In genomic region chr11:34915136-34916013, GRCh38 we compare ENCODE assay signal across 8 cellular contexts. TPM values are rescaled to one million over a fixed set of nuclear protein-coding genes. Genes with fewer than 3 reads are reported as not detected.
DNase-seq lines count a peak whose midpoint lies in the region; ATAC-seq and TF ChIP-seq lines count a peak whose summit lies in the region.

No MANE protein-coding gene starts in this region.

- POLR2A ChIA-PET in HCT116 (lab: Charles Lee) = interaction anchor here (1.1 kb wide), 1 partner anchor 8 kb away, joined by 3 read pairs; no protein-coding TSS in a partner anchor

- TSS peak; percentile 54 for BruUV-seq in HCT116 (replicated peaks; lab: Mats Ljungman, UMichigan)

- H3K27me3 ChIP-seq in HCT116 (ENCODE audit: insufficient read depth, low read length) (no peaks in the 10 kb centered on the region), iPS-15b (ENCODE audit: control insufficient read depth, insufficient read depth, low read length) (no peaks in the 10 kb centered on the region), gastrocnemius medialis (no peaks in the 10 kb centered on the region)

- intact Hi-C loops in HCT116 (cut with micrococcal nuclease) (no loop called here), gastrocnemius medialis (cut with DNase I; ENCODE audit: low total_unique reads) (loop anchor here (5.0 to 10.0 kb wide), 5 partner anchors 127 to 1143 kb away; partner anchors contain the start of genes ABTB2, CAPRIN1 and FBXO3)

- H3K27ac ChIP-seq in HCT116 (ENCODE audit: low read depth, low read length) = peak overlapping the region; percentile 92
- H3K27ac ChIP-seq in gastrocnemius medialis = peak overlapping the region; percentile 96 to 99 (median 97)

- H4K20me1 ChIP-seq in HCT116 (ENCODE audit: insufficient read depth) = no peaks in the 10 kb centered on the region

- H3K9me2 ChIP-seq in HCT116 (ENCODE audit: insufficient read depth) = no peaks in the 10 kb centered on the region

- H3K9ac ChIP-seq in HCT116 (ENCODE audit: low read length) = peak overlapping the region; percentile 93
- H3K9ac ChIP-seq in iPS-15b (ENCODE audit: low read depth, low read length) = peak overlapping the region; percentile 96

- TF ChIP-seq RAD21 in HCT116 (IDR thresholded peaks at IDR 0.05; ENCODE audit: low read depth) = no peak

- RAD21 ChIA-PET in HCT116 (lab: Charles Lee; ENCODE audit: low non-redundant PET in 1 of 2, low total read pairs in 2 of 2, uncharacterized antibody in 2 of 2, unreplicated experiment in 2 of 2) = interaction anchor here in 1 of 2 experiments (0.7 kb wide), 1 partner anchor 16 kb away, joined by 4 read pairs; no protein-coding TSS in a partner anchor

- peaks cover 66% of the 10 kb centered on the region for H3K79me2 ChIP-seq in HCT116 (ENCODE audit: insufficient read depth, low read length)

- DNase-seq in HCT116 (ENCODE audit: low read depth, low spot score) (no peak), NCI-H1417 (lab: John Stamatoyannopoulos, UW) (peak; percentile 38 to 70 (median 63)), amniotic epithelial cell (ENCODE audit: low read depth) (peak; percentile 40), gastrocnemius medialis (peak in 1 of 2 donors; percentile 23), GM13976 (ENCODE audit: low spot score) (no peak), GM03348 (ENCODE audit: low spot score) (no peak)

- H2AFZ ChIP-seq in HCT116 (ENCODE audit: low read depth, low read length, poor library complexity, severe bottlenecking) = no peak overlapping the region

- TF ChIP-seq CTCF in HCT116 (IDR thresholded peaks at IDR 0.05 in 2 of 3, conservative IDR thresholded peaks at IDR 0.05 in 1 of 3; ENCODE audit: borderline replicate concordance in 1 of 3, insufficient read depth in 1 of 3, low read depth in 2 of 3, low read length in 2 of 3) (no peak), gastrocnemius medialis (IDR thresholded peaks at IDR 0.05 in 4 of 5, conservative IDR thresholded peaks at IDR 0.05 in 1 of 5) (no peak), GM13976 (IDR thresholded peaks at IDR 0.05; ENCODE audit: borderline replicate concordance, control extremely low read depth, extremely low read depth, insufficient read depth, missing control alignments) (no peak)

- peak; percentile 9 for ATAC-seq in GM18499 (IDR thresholded peaks at IDR 0.05; ENCODE audit: insufficient read depth, unreplicated experiment)
- peak; percentile 8; the same call in 1 of the 2 replicates for ATAC-seq in HCT116
- peak; percentile 35 to 48 for ATAC-seq in gastrocnemius medialis

- H3K9me3 ChIP-seq in HCT116 (ENCODE audit: control insufficient read depth in 1 of 2, insufficient read depth in 1 of 2, low read depth in 1 of 2, low read length in 2 of 2) (peaks cover 0 to 5% of the 10 kb centered on the region in 2 experiments; a peak in 1 of 4 replicates), iPS-15b (ENCODE audit: control insufficient read depth, insufficient read depth, low read length) (no peaks in the 10 kb centered on the region), gastrocnemius medialis (no peaks in the 10 kb centered on the region)

- peak overlapping the region; percentile 98 for H3K4me2 ChIP-seq in HCT116 (ENCODE audit: low read length)

- H3K4me3 ChIP-seq in HCT116 (replicated peaks in 1 of 2; ENCODE audit: low read depth in 1 of 2, low read length in 2 of 2) = peak overlapping the region; percentile 88 to 92
- H3K4me3 ChIP-seq in iPS-15b (ENCODE audit: low read depth, low read length) = peak overlapping the region; percentile 95
- peak overlapping the region; percentile 86 to 93 (median 91) for H3K4me3 ChIP-seq in gastrocnemius medialis

- no peak for TF ChIP-seq POLR2A in HCT116 (IDR thresholded peaks at IDR 0.05; ENCODE audit: borderline replicate concordance, extremely low read depth, insufficient read depth, insufficient read length)
- TF ChIP-seq POLR2A in gastrocnemius medialis (IDR thresholded peaks at IDR 0.05) = peak in 1 of 2 donors; percentile 3

- H3K4me1 ChIP-seq in HCT116 (ENCODE audit: control insufficient read depth in 1 of 2, insufficient read depth in 2 of 2, low read length in 2 of 2) (peaks cover 7 to 17% of the 10 kb centered on the region in 2 experiments), iPS-15b (ENCODE audit: control insufficient read depth, insufficient read depth, low read length) (no peaks in the 10 kb centered on the region), gastrocnemius medialis (peaks cover 35 to 44% of the 10 kb centered on the region in 2 donors)

- peaks cover 3% of the 10 kb centered on the region in 2 experiments; a peak in 2 of 4 replicates for H3K36me3 ChIP-seq in HCT116 (ENCODE audit: control insufficient read depth in 1 of 2, insufficient read depth in 2 of 2, low read length in 2 of 2)
- H3K36me3 ChIP-seq in iPS-15b (ENCODE audit: control insufficient read depth, insufficient read depth, low read length) = no peaks in the 10 kb centered on the region
- H3K36me3 ChIP-seq in gastrocnemius medialis = no peaks in the 10 kb centered on the region

- in situ Hi-C loops in gastrocnemius medialis (cut with MboI; ENCODE audit: low sequenced_read_pairs in 4 of 4) = no loop called here
- in situ Hi-C loops in GM13976 (cut with MboI; ENCODE audit: low sequenced_read_pairs, unreplicated experiment) = no loop called here

- CTCF ChIA-PET in HCT116 (lab: Charles Lee) = interaction anchor here (0.7 to 2.7 kb wide), 3 partner anchors 11 to 329 kb away, joined by 4 to 7 read pairs (median 7); no protein-coding TSS in a partner anchor

TF ChIP-seq in HCT116, 20 proteins besides CTCF, POLR2A, EP300 and RAD21:
- TF ChIP-seq CEBPB (IDR thresholded peaks at IDR 0.05; ENCODE audit: low read depth) (no peak), SRF (IDR thresholded peaks at IDR 0.05; ENCODE audit: low read depth) (no peak), ZFX (IDR thresholded peaks at IDR 0.05) (no peak), ELF1 (IDR thresholded peaks at IDR 0.05; ENCODE audit: borderline replicate concordance, low read depth) (no peak), MAX (IDR thresholded peaks at IDR 0.05) (no peak), SIN3A (IDR thresholded peaks at IDR 0.05; ENCODE audit: low read depth) (no peak; the same call in 1 of the 2 replicates), ATF3 (IDR thresholded peaks at IDR 0.05) (no peak), CBX3 (IDR thresholded peaks at IDR 0.05; ENCODE audit: low read depth) (no peak), ZBTB33 (IDR thresholded peaks at IDR 0.05; ENCODE audit: extremely low read depth, insufficient replicate concordance, low read length) (no peak), REST (IDR thresholded peaks at IDR 0.05; ENCODE audit: low read depth) (no peak), SP1 (IDR thresholded peaks at IDR 0.05; ENCODE audit: low read depth) (no peak)

RNA-seq across cellular contexts. Expression of gene APIP, which starts 0.8 kb away (rescaled TPM):
- 41.2 TPM for total RNA-seq in HCT116 (2021; ENCODE audit: unreplicated experiment)
- 13.6 and 20.5 TPM in 2 replicates for polyA plus RNA-seq in HCT116 (2012)
- 10 to 100 TPM; 22.5 to 49.1 (median 31.5) TPM for total RNA-seq in gastrocnemius medialis

RNA-seq across cellular contexts. Expression of gene PDHX, which starts 1.0 kb away (rescaled TPM):
- total RNA-seq in HCT116 (2021; ENCODE audit: unreplicated experiment) = 36.6 TPM
- 14.7 and 19.1 TPM in 2 replicates for polyA plus RNA-seq in HCT116 (2012)
- 100 to 1,000 TPM in 1 of 4 donors, 10 to 100 TPM in 3; 77.7 to 101 (median 87.3) TPM for total RNA-seq in gastrocnemius medialis

Comparison
In these comparisons a context has a peak if more than half of its experiments do, and no peak if none do; other contexts are left out.
1. DNase-seq: peak in NCI-H1417 (3 of 3) and amniotic epithelial cell (single experiment); none in HCT116 (single experiment), GM13976 (single experiment) and GM03348 (single experiment).
2. Peak in every context shown above with its lines, with median percentiles within 50 percentile points of each other: ATAC-seq and H3K4me3 ChIP-seq.